22 cellular contexts compared by ENCODE assay signal in the genomic region with DNA sequence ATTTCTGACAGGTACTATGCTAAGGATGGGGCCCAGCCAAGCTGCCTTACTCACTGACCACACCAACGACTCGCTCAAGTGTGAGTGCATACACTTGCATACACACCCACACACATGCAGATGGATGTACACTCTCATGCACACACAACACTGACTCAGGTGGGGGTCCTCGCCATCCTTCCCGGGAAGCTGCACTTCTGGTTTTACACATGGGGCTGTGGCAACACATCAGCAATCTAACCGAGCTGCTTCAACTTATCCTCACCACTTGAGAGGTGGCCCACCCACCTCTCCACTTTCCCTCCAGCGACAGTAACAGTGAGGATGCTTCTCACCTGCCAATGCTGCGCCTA.
A peak's percentile ranks its signal among the peaks of the same experiment; 100 is the strongest.
DNase-seq lines count a peak whose midpoint lies in the region; ATAC-seq and TF ChIP-seq lines count a peak whose summit lies in the region.
"Had no signal": no experiment of that assay in that cellular context is flagged by ENCODE, and none has a peak within 500 bp of the region (broad histone marks: within the 10 kb centered on the region; RNA-seq: fewer than 3 reads in every experiment).

No MANE protein-coding gene starts in this region.

- no peak for TF ChIP-seq POLR2A in gastroesophageal sphincter (IDR thresholded peaks at IDR 0.05)

- intact Hi-C loops in activated CD8-positive, alpha-beta T cell treated with anti-CD3 and anti-CD28 coated beads for 36 hours (cut with micrococcal nuclease) = no loop called here
- intact Hi-C loops in PC-3 (cut with micrococcal nuclease) = no loop called here

- peaks cover 87% of the 10 kb centered on the region for H3K4me1 ChIP-seq in PC-3 (ENCODE audit: insufficient read depth, low read length)
- peaks cover 0 to 16% (median 0%) of the 10 kb centered on the region in 3 donors for H3K4me1 ChIP-seq in gastroesophageal sphincter
- peaks cover 47% of the 10 kb centered on the region for H3K4me1 ChIP-seq in Karpas-422 (ENCODE audit: low read length)

- H3K27ac ChIP-seq in PC-3 (ENCODE audit: low read length) = peak overlapping the region; percentile 54
- H3K27ac ChIP-seq in gastroesophageal sphincter = no peak overlapping the region
- H3K27ac ChIP-seq in Karpas-422 (ENCODE audit: low read length) = no peak overlapping the region
- H3K27ac ChIP-seq: BLaER1, VCaP had no signal

- no peaks in the 10 kb centered on the region for H4K20me1 ChIP-seq in PC-3 (ENCODE audit: low read length)
- no peaks in the 10 kb centered on the region; the same call in 1 of the 2 replicates for H4K20me1 ChIP-seq in Karpas-422 (ENCODE audit: insufficient read depth, low read depth, low read length)
- H4K20me1 ChIP-seq: BLaER1 had no signal

- no TSS peak for BruUV-seq in PC-3 (replicated peaks; lab: Mats Ljungman, UMichigan)

- no peak overlapping the region for H3K4me3 Mint-ChIP-seq in activated CD8-positive, alpha-beta T cell treated with anti-CD3 and anti-CD28 coated beads for 36 hours
- H3K4me3 Mint-ChIP-seq in activated CD8-positive, alpha-beta T cell treated with anti-CD3 and anti-CD28 coated beads, Interleukin-2, amount 10 ng/mL, durations not matched to agents 7 days and 5 days = no peak overlapping the region
- no peak overlapping the region for H3K4me3 Mint-ChIP-seq in stimulated activated effector memory CD8-positive, alpha-beta T cell treated with anti-CD3 and anti-CD28 coated beads, Interleukin-12 subunit alpha, Interleukin-12 subunit beta, amount 100 ng/mL, for 72 hours
- H3K4me3 Mint-ChIP-seq: activated naive CD4-positive, alpha-beta T cell treated with anti-CD3 and anti-CD28 coated beads, Interleukin-2, amount 50 U/mL, for 24 hours had no signal

- H3K27me3 ChIP-seq in PC-3 (ENCODE audit: low read length) = no peaks in the 10 kb centered on the region
- H3K27me3 ChIP-seq in gastroesophageal sphincter = no peaks in the 10 kb centered on the region
- no peaks in the 10 kb centered on the region for H3K27me3 ChIP-seq in Karpas-422 (ENCODE audit: low read length)
- H3K27me3 ChIP-seq: BLaER1, MG63 had no signal

- DNase-seq in activated CD8-positive, alpha-beta T cell treated with anti-CD3 and anti-CD28 coated beads for 36 hours = peak; percentile 18
- no peak for DNase-seq in activated CD8-positive, alpha-beta T cell treated with anti-CD3 and anti-CD28 coated beads, Interleukin-2, amount 10 ng/mL, durations not matched to agents 7 days and 5 days
- DNase-seq in PC-3 (peak; percentile 35), DMS 273 treated with DMSO at 0.1 percent for 48 hours (lab: John Stamatoyannopoulos, UW) (no peak), Karpas-422 (no peak)
- DNase-seq in stimulated activated effector memory CD8-positive, alpha-beta T cell treated with anti-CD3 and anti-CD28 coated beads, Interleukin-12 subunit alpha, Interleukin-12 subunit beta, amount 100 ng/mL, for 72 hours (ENCODE audit: low spot score in 2 of 2) = no peak
- DNase-seq: activated CD4-positive, alpha-beta T cell treated with anti-CD3 and anti-CD28 coated beads, Interleukin-2, amount 50 U/mL, for 4 hours; COR-L47; kidney glomerular epithelial cell; MG63; NCI-H1436 treated with DMSO at 0.1 percent for 48 hours; NCI-H2171 treated with DMSO at 0.1 percent for 48 hours; NCI-H526 treated with DMSO at 0.1 percent for 48 hours; nucleus accumbens; retina; RPMI8226; SK-N-SH had no signal

- ATAC-seq in activated CD8-positive, alpha-beta T cell treated with anti-CD3 and anti-CD28 coated beads for 36 hours = no peak
- ATAC-seq in activated CD8-positive, alpha-beta T cell treated with anti-CD3 and anti-CD28 coated beads, Interleukin-2, amount 10 ng/mL, durations not matched to agents 7 days and 5 days = no peak
- no peak for ATAC-seq in PC-3
- ATAC-seq in gastroesophageal sphincter = peak; percentile 12
- peak; percentile 86 for ATAC-seq in stimulated activated effector memory CD8-positive, alpha-beta T cell treated with anti-CD3 and anti-CD28 coated beads, Interleukin-12 subunit alpha, Interleukin-12 subunit beta, amount 100 ng/mL, for 72 hours
- no peak for ATAC-seq in GM18511 (IDR thresholded peaks at IDR 0.05; ENCODE audit: unreplicated experiment)

- H3K9me3 Mint-ChIP-seq in activated CD8-positive, alpha-beta T cell treated with anti-CD3 and anti-CD28 coated beads for 36 hours = no peaks in the 10 kb centered on the region
- no peaks in the 10 kb centered on the region for H3K9me3 Mint-ChIP-seq in activated CD8-positive, alpha-beta T cell treated with anti-CD3 and anti-CD28 coated beads, Interleukin-2, amount 10 ng/mL, durations not matched to agents 7 days and 5 days (ENCODE audit: insufficient read depth)
- no peaks in the 10 kb centered on the region for H3K9me3 Mint-ChIP-seq in stimulated activated effector memory CD8-positive, alpha-beta T cell treated with anti-CD3 and anti-CD28 coated beads, Interleukin-12 subunit alpha, Interleukin-12 subunit beta, amount 100 ng/mL, for 72 hours
- H3K9me3 Mint-ChIP-seq: activated naive CD4-positive, alpha-beta T cell treated with anti-CD3 and anti-CD28 coated beads, Interleukin-2, amount 50 U/mL, for 24 hours had no signal

- H2AFZ ChIP-seq in PC-3 (ENCODE audit: low read length) (no peak overlapping the region), Karpas-422 (ENCODE audit: low read length) (no peak overlapping the region)

- CTCF ChIA-PET in activated CD8-positive, alpha-beta T cell treated with anti-CD3 and anti-CD28 coated beads for 36 hours (lab: Charles Lee) = no interaction called here
- CTCF ChIA-PET in activated CD8-positive, alpha-beta T cell treated with anti-CD3 and anti-CD28 coated beads, Interleukin-2, amount 10 ng/mL, durations not matched to agents 7 days and 5 days (lab: Charles Lee) = no interaction called here
- CTCF ChIA-PET in PC-3 (lab: Charles Lee) = no interaction called here

- H3K36me3 Mint-ChIP-seq in activated CD8-positive, alpha-beta T cell treated with anti-CD3 and anti-CD28 coated beads for 36 hours (ENCODE audit: low read depth) = no peaks in the 10 kb centered on the region
- H3K36me3 Mint-ChIP-seq in activated CD8-positive, alpha-beta T cell treated with anti-CD3 and anti-CD28 coated beads, Interleukin-2, amount 10 ng/mL, durations not matched to agents 7 days and 5 days (ENCODE audit: low read depth) = no peaks in the 10 kb centered on the region
- H3K36me3 Mint-ChIP-seq in stimulated activated effector memory CD8-positive, alpha-beta T cell treated with anti-CD3 and anti-CD28 coated beads, Interleukin-12 subunit alpha, Interleukin-12 subunit beta, amount 100 ng/mL, for 72 hours = peaks cover 7% of the 10 kb centered on the region
- H3K36me3 Mint-ChIP-seq: activated naive CD4-positive, alpha-beta T cell treated with anti-CD3 and anti-CD28 coated beads, Interleukin-2, amount 50 U/mL, for 24 hours had no signal

- H3K27me3 Mint-ChIP-seq in activated CD8-positive, alpha-beta T cell treated with anti-CD3 and anti-CD28 coated beads for 36 hours = no peaks in the 10 kb centered on the region
- H3K27me3 Mint-ChIP-seq in activated CD8-positive, alpha-beta T cell treated with anti-CD3 and anti-CD28 coated beads, Interleukin-2, amount 10 ng/mL, durations not matched to agents 7 days and 5 days (ENCODE audit: low read depth) = no peaks in the 10 kb centered on the region
- H3K27me3 Mint-ChIP-seq: activated naive CD4-positive, alpha-beta T cell treated with anti-CD3 and anti-CD28 coated beads, Interleukin-2, amount 50 U/mL, for 24 hours had no signal

- H3K9ac ChIP-seq in PC-3 (ENCODE audit: low read length) (no peak overlapping the region), Karpas-422 (ENCODE audit: low read length) (no peak overlapping the region)
- H3K9ac ChIP-seq: BLaER1, SK-N-SH had no signal

- peaks cover 5% of the 10 kb centered on the region for H3F3A ChIP-seq in PC-3 (ENCODE audit: low read length, unreplicated experiment)

- H3K4me1 Mint-ChIP-seq in activated CD8-positive, alpha-beta T cell treated with anti-CD3 and anti-CD28 coated beads for 36 hours (ENCODE audit: low read depth) = peaks cover under 1% of the 10 kb centered on the region
- H3K4me1 Mint-ChIP-seq in activated CD8-positive, alpha-beta T cell treated with anti-CD3 and anti-CD28 coated beads, Interleukin-2, amount 10 ng/mL, durations not matched to agents 7 days and 5 days (ENCODE audit: low read depth) = peaks cover 2% of the 10 kb centered on the region
- peaks cover 31% of the 10 kb centered on the region for H3K4me1 Mint-ChIP-seq in stimulated activated effector memory CD8-positive, alpha-beta T cell treated with anti-CD3 and anti-CD28 coated beads, Interleukin-12 subunit alpha, Interleukin-12 subunit beta, amount 100 ng/mL, for 72 hours
- H3K4me1 Mint-ChIP-seq: activated naive CD4-positive, alpha-beta T cell treated with anti-CD3 and anti-CD28 coated beads, Interleukin-2, amount 50 U/mL, for 24 hours had no signal

- no peak for TF ChIP-seq EP300 in gastroesophageal sphincter (IDR thresholded peaks at IDR 0.05)

- no peak for TF ChIP-seq CTCF in activated CD8-positive, alpha-beta T cell treated with anti-CD3 and anti-CD28 coated beads for 36 hours (IDR thresholded peaks at IDR 0.05)
- no peak for TF ChIP-seq CTCF in PC-3 (conservative IDR thresholded peaks at IDR 0.05; ENCODE audit: low read depth, low read length)
- TF ChIP-seq CTCF in gastroesophageal sphincter (IDR thresholded peaks at IDR 0.05) = no peak

- H3K79me2 ChIP-seq in PC-3 (ENCODE audit: low read length) = peaks cover 77% of the 10 kb centered on the region
- peaks cover 16% of the 10 kb centered on the region for H3K79me2 ChIP-seq in Karpas-422 (ENCODE audit: low read length)

- H3K9me2 ChIP-seq in PC-3 (replicated peaks; ENCODE audit: low read length) = no peaks in the 10 kb centered on the region
- H3K9me2 ChIP-seq in Karpas-422 (replicated peaks; ENCODE audit: insufficient read depth, low read length) = no peaks in the 10 kb centered on the region
- H3K9me2 ChIP-seq: SK-N-SH had no signal

- H3K9me3 ChIP-seq in PC-3 (ENCODE audit: low read length) (no peaks in the 10 kb centered on the region), gastroesophageal sphincter (no peaks in the 10 kb centered on the region), Karpas-422 (ENCODE audit: low read length) (no peaks in the 10 kb centered on the region)
- H3K9me3 ChIP-seq: BLaER1, MG63, SK-N-SH had no signal

- H3K4me3 ChIP-seq in PC-3 (ENCODE audit: low read length) (no peak overlapping the region), gastroesophageal sphincter (no peak overlapping the region), Karpas-422 (ENCODE audit: low read length) (no peak overlapping the region)
- H3K4me3 ChIP-seq: BLaER1, MG63 had no signal

- no peak overlapping the region for H3K27ac Mint-ChIP-seq in activated CD8-positive, alpha-beta T cell treated with anti-CD3 and anti-CD28 coated beads for 36 hours
- no peak overlapping the region for H3K27ac Mint-ChIP-seq in activated CD8-positive, alpha-beta T cell treated with anti-CD3 and anti-CD28 coated beads, Interleukin-2, amount 10 ng/mL, durations not matched to agents 7 days and 5 days
- no peak overlapping the region for H3K27ac Mint-ChIP-seq in stimulated activated effector memory CD8-positive, alpha-beta T cell treated with anti-CD3 and anti-CD28 coated beads, Interleukin-12 subunit alpha, Interleukin-12 subunit beta, amount 100 ng/mL, for 72 hours
- H3K27ac Mint-ChIP-seq: activated naive CD4-positive, alpha-beta T cell treated with anti-CD3 and anti-CD28 coated beads, Interleukin-2, amount 50 U/mL, for 24 hours had no signal

- H3K4me2 ChIP-seq in PC-3 (ENCODE audit: low read length) = no peak overlapping the region
- H3K4me2 ChIP-seq in Karpas-422 (ENCODE audit: low read depth, low read length, poor library complexity, severe bottlenecking) = no peak overlapping the region
- H3K4me2 ChIP-seq: BLaER1, SK-N-SH had no signal

- WGBS in gastroesophageal sphincter (ENCODE audit: low coverage in 1 of 2), 2 donors = 87 to 96% methylated on average over 3 to 4 of the region's 7 CpGs

- H3K36me3 ChIP-seq in PC-3 (ENCODE audit: low read depth, low read length) (peaks cover 36% of the 10 kb centered on the region), gastroesophageal sphincter (peaks cover 0 to 29% of the 10 kb centered on the region in 2 donors), Karpas-422 (ENCODE audit: insufficient read depth, low read length) (no peaks in the 10 kb centered on the region)
- H3K36me3 ChIP-seq: BLaER1 had no signal

- POLR2A ChIA-PET in activated CD8-positive, alpha-beta T cell treated with anti-CD3 and anti-CD28 coated beads for 36 hours (lab: Charles Lee) = no interaction called here
- POLR2A ChIA-PET in activated CD8-positive, alpha-beta T cell treated with anti-CD3 and anti-CD28 coated beads, Interleukin-2, amount 10 ng/mL, durations not matched to agents 7 days and 5 days (lab: Charles Lee) = interaction anchor here (0.9 kb wide), 1 partner anchor 18 kb away, joined by 7 read pairs; no protein-coding TSS in a partner anchor
- POLR2A ChIA-PET in PC-3 (lab: Charles Lee; ENCODE audit: unreplicated experiment) = no interaction called here

Comparison
In these comparisons a context has a peak if more than half of its experiments do, and no peak if none do; other contexts are left out.
1. DNase-seq: peak in activated CD8-positive, alpha-beta T cell treated with anti-CD3 and anti-CD28 coated beads for 36 hours (single experiment) and PC-3 (single experiment); none in activated CD8-positive, alpha-beta T cell treated with anti-CD3 and anti-CD28 coated beads, Interleukin-2, amount 10 ng/mL, durations not matched to agents 7 days and 5 days (single experiment), stimulated activated effector memory CD8-positive, alpha-beta T cell treated with anti-CD3 and anti-CD28 coated beads, Interleukin-12 subunit alpha, Interleukin-12 subunit beta, amount 100 ng/mL, for 72 hours (0 of 2), DMS 273 treated with DMSO at 0.1 percent for 48 hours (single experiment) and Karpas-422 (single experiment).
2. ATAC-seq: peak in gastroesophageal sphincter (single experiment) and stimulated activated effector memory CD8-positive, alpha-beta T cell treated with anti-CD3 and anti-CD28 coated beads, Interleukin-12 subunit alpha, Interleukin-12 subunit beta, amount 100 ng/mL, for 72 hours (single experiment); none in activated CD8-positive, alpha-beta T cell treated with anti-CD3 and anti-CD28 coated beads for 36 hours (single experiment), activated CD8-positive, alpha-beta T cell treated with anti-CD3 and anti-CD28 coated beads, Interleukin-2, amount 10 ng/mL, durations not matched to agents 7 days and 5 days (single experiment), PC-3 (single experiment) and GM18511 (single experiment).